Comparison of ENCODE assay signal across 8 cellular contexts in the genomic region with DNA sequence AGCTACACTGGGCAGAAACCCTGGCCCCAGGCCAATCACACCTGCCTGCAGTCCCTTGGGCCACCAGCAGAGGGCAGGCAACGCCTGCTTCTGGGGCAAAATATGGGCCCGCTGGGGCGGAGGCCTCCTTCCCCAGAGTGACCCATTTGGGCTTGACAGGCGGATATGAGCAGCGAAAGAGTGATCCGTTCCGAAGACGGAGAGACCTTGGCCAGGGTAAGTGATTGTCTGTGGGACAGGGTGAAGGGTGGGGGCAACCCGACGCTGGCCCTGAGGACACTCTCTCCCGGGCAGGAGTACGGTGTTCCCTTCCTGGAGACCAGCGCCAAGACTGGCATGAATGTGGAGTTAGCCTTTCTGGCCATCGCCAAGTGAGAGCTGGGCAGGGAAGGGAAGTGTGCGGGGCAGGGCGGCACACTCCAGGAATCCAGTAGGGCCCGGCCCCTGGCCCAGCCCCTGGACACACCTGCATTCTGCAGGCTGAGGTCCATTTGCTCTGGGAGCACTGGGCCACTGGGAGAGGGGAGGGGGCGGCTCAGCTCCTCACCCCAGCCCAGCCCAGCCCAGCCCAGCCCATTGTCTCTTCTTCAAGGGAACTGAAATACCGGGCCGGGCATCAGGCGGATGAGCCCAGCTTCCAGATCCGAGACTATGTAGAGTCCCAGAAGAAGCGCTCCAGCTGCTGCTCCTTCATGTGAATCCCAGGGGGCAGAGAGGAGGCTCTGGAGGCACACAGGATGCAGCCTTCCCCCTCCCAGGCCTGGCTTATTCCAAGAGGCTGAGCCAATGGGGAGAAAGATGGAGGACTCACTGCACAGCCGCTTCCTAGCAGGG. TPM values are rescaled to one million over a fixed set of nuclear protein-coding genes. Genes with fewer than 3 reads are reported as not detected.
DNase-seq lines count a peak whose midpoint lies in the region; ATAC-seq, FAIRE-seq and TF ChIP-seq lines count a peak whose summit lies in the region.

No MANE protein-coding gene starts in this region.

- H3K9ac ChIP-seq in Karpas-422 (ENCODE audit: low read length) (no peak overlapping the region), SU-DHL-6 (ENCODE audit: low read length) (no peak overlapping the region)

- no peaks in the 10 kb centered on the region for H3K27me3 ChIP-seq in DOHH2 (ENCODE audit: control insufficient read depth, low read length)
- H3K27me3 ChIP-seq in Karpas-422 (ENCODE audit: low read length) = no peaks in the 10 kb centered on the region
- no peaks in the 10 kb centered on the region for H3K27me3 ChIP-seq in SU-DHL-6 (ENCODE audit: low read length)
- H3K27me3 ChIP-seq in prostate gland (replicated peaks; ENCODE audit: insufficient read depth) = no peaks in the 10 kb centered on the region

- H3K36me3 ChIP-seq in DOHH2 (ENCODE audit: control insufficient read depth, low read length) (peaks cover 3% of the 10 kb centered on the region; the same call in 1 of the 2 replicates), Karpas-422 (ENCODE audit: insufficient read depth, low read length) (no peaks in the 10 kb centered on the region), SU-DHL-6 (ENCODE audit: low read length) (no peaks in the 10 kb centered on the region), prostate gland (no peaks in the 10 kb centered on the region)

- TF ChIP-seq CTCF in DOHH2 (IDR thresholded peaks at IDR 0.05; ENCODE audit: low read depth, low read length, poor library complexity, severe bottlenecking) = peak; percentile 99
- peak; percentile 97 for TF ChIP-seq CTCF in SU-DHL-6 (IDR thresholded peaks at IDR 0.05; ENCODE audit: insufficient read depth, low read length, poor library complexity, severe bottlenecking)
- TF ChIP-seq CTCF in prostate gland (IDR thresholded peaks at IDR 0.05) = peak; percentile 100

- ATAC-seq in left cardiac atrium = peak; percentile 13 to 19
- no peak for ATAC-seq in HG03460 (IDR thresholded peaks at IDR 0.05; ENCODE audit: unreplicated experiment)

- no peak for TF ChIP-seq POLR2A in prostate gland (IDR thresholded peaks at IDR 0.05)

- 35% methylated on average over 24 of the region's 24 CpGs for WGBS in prostate gland

- peak; percentile 87 for DNase-seq in Karpas-422
- DNase-seq in activated naive CD8-positive, alpha-beta T cell treated with anti-CD3 and anti-CD28 coated beads, Interleukin-2, amount 50 U/mL, for 16 hours (ENCODE audit: low read depth, low spot score) = peak; percentile 53
- DNase-seq in left cardiac atrium = peak; percentile 84
- peak; percentile 86 for DNase-seq in prostate gland (ENCODE audit: low spot score)
- DNase-seq in urothelium cell line (ENCODE audit: low spot score) = peak; percentile 86

- intact Hi-C loops in left cardiac atrium (cut with DNase I) (loop anchor here (2.0 to 10.0 kb wide), 2 partner anchors 26 to 120 kb away; no protein-coding TSS in a partner anchor), prostate gland (cut with DNase I) (loop anchor here (2.0 kb wide), 2 partner anchors 26 to 122 kb away; no protein-coding TSS in a partner anchor)

- H3K9me2 ChIP-seq in DOHH2 (replicated peaks; ENCODE audit: control insufficient read depth, low read length) (no peaks in the 10 kb centered on the region), Karpas-422 (replicated peaks; ENCODE audit: insufficient read depth, low read length) (no peaks in the 10 kb centered on the region), SU-DHL-6 (replicated peaks; ENCODE audit: insufficient read depth, low read length) (no peaks in the 10 kb centered on the region)

- H4K20me1 ChIP-seq in DOHH2 (ENCODE audit: control insufficient read depth, insufficient read depth, low read depth, low read length) (peaks cover 4% of the 10 kb centered on the region), Karpas-422 (ENCODE audit: insufficient read depth, low read depth, low read length) (peaks cover 7% of the 10 kb centered on the region), SU-DHL-6 (ENCODE audit: low read depth, low read length) (no peaks in the 10 kb centered on the region)

- H3K9me3 ChIP-seq in DOHH2 (ENCODE audit: control insufficient read depth, insufficient read depth, low read length) = no peaks in the 10 kb centered on the region
- H3K9me3 ChIP-seq in Karpas-422 (ENCODE audit: low read length) = no peaks in the 10 kb centered on the region
- H3K9me3 ChIP-seq in SU-DHL-6 (ENCODE audit: insufficient read depth, low read length) = no peaks in the 10 kb centered on the region
- no peaks in the 10 kb centered on the region for H3K9me3 ChIP-seq in prostate gland

- no peak overlapping the region for H2AFZ ChIP-seq in Karpas-422 (ENCODE audit: low read length)
- H2AFZ ChIP-seq in SU-DHL-6 (ENCODE audit: low read depth, low read length, severe bottlenecking) = no peak overlapping the region

- no peak overlapping the region for H3K27ac ChIP-seq in DOHH2 (ENCODE audit: low read depth, low read length)
- no peak overlapping the region for H3K27ac ChIP-seq in Karpas-422 (ENCODE audit: low read length)
- H3K27ac ChIP-seq in SU-DHL-6 (ENCODE audit: low read depth, low read length) = no peak overlapping the region
- peak overlapping the region; percentile 82 to 84 for H3K27ac ChIP-seq in prostate gland

- H3K4me3 ChIP-seq in DOHH2 (ENCODE audit: low read length) (no peak overlapping the region), Karpas-422 (ENCODE audit: low read length) (no peak overlapping the region), SU-DHL-6 (ENCODE audit: insufficient read depth, low read length, poor library complexity, severe bottlenecking) (no peak overlapping the region), prostate gland (peak overlapping the region in 1 of 2 donors; percentile 19)

- peaks cover 11% of the 10 kb centered on the region for H3F3A ChIP-seq in DOHH2 (ENCODE audit: control insufficient read depth, insufficient read depth)
- peaks cover 3% of the 10 kb centered on the region; the same call in 1 of the 2 replicates for H3F3A ChIP-seq in SU-DHL-6 (ENCODE audit: insufficient read depth)

- H3K4me1 ChIP-seq in DOHH2 (ENCODE audit: control insufficient read depth, low read length) = peaks cover 59% of the 10 kb centered on the region
- H3K4me1 ChIP-seq in Karpas-422 (ENCODE audit: low read length) = peaks cover 16% of the 10 kb centered on the region
- no peaks in the 10 kb centered on the region for H3K4me1 ChIP-seq in prostate gland (replicated peaks)

- FAIRE-seq in urothelium cell line (lab: Jason Lieb, UNC) = peak; percentile 79

- H3K79me2 ChIP-seq in DOHH2 (ENCODE audit: control insufficient read depth, low read length) (peaks cover 14% of the 10 kb centered on the region), Karpas-422 (ENCODE audit: low read length) (peaks cover 14% of the 10 kb centered on the region), SU-DHL-6 (ENCODE audit: insufficient read depth, low read length) (peaks cover 10% of the 10 kb centered on the region)

- H3K4me2 ChIP-seq in DOHH2 (ENCODE audit: low read length) (0 out of 2 replicates have a peak overlapping the region, but pooled peaks have one; percentile 12), Karpas-422 (ENCODE audit: low read depth, low read length, poor library complexity, severe bottlenecking) (no peak overlapping the region), SU-DHL-6 (ENCODE audit: low read depth, low read length, poor library complexity, severe bottlenecking) (no peak overlapping the region)

RNA-seq across cellular contexts. Expression of a gene that starts 3.5 kb away (rescaled TPM):
- total RNA-seq in Karpas-422 (2014; rRNA removed; shearing (Covaris generic); ENCODE audit: low replicate concordance) = 24.4 and 38.3 TPM in 2 replicates
- total RNA-seq in left cardiac atrium = 10 to 100 TPM; 15.1 to 18.5 TPM
- total RNA-seq in prostate gland = 100 to 1,000 TPM in 1 of 2 donors, 10 to 100 TPM in 1; 84.1 to 133 TPM

RNA-seq across cellular contexts. Expression of a gene that starts 7.9 kb away (rescaled TPM):
- 0.07 TPM in 1 of 2 replicates, not detected in the other for total RNA-seq in Karpas-422 (2014; rRNA removed; shearing (Covaris generic); ENCODE audit: low replicate concordance)
- total RNA-seq in left cardiac atrium = 1 to 10 TPM in 1 of 2 donors, under 1 TPM in 1; 0.58 to 3.2 TPM
- 1 to 10 TPM; 1.6 to 2.2 TPM for total RNA-seq in prostate gland

RNA-seq across cellular contexts. Expression of a gene that starts 31.2 kb away (rescaled TPM):
- 25.3 and 66.8 TPM in 2 replicates for total RNA-seq in Karpas-422 (2014; rRNA removed; shearing (Covaris generic); ENCODE audit: low replicate concordance)
- total RNA-seq in left cardiac atrium (10 to 100 TPM; 23.7 to 34.7 TPM), prostate gland (10 to 100 TPM; 29.6 to 49.3 TPM)

RNA-seq across cellular contexts. Expression of a gene that starts 32.2 kb away (rescaled TPM):
- total RNA-seq in Karpas-422 (2014; rRNA removed; shearing (Covaris generic); ENCODE audit: low replicate concordance) = not detected in 2 replicates
- under 1 TPM; 0.41 to 0.44 TPM for total RNA-seq in left cardiac atrium
- 1 to 10 TPM in 1 of 2 donors, under 1 TPM in 1; 0.59 to 1.2 TPM for total RNA-seq in prostate gland

Comparison
In these comparisons a context has a peak if more than half of its experiments do, and no peak if none do; other contexts are left out.
1. H3K27ac ChIP-seq: peak in prostate gland (2 of 2); none in DOHH2 (single experiment), Karpas-422 (single experiment) and SU-DHL-6 (single experiment).
2. Peak in every context shown above with its lines, with median percentiles within 50 percentile points of each other: CTCF ChIP-seq and DNase-seq.